ENCODE assay signal across 35 cellular contexts in genomic region chr18:56185126-56185525, GRCh38.
"Had no signal": no experiment of that assay in that cellular context is flagged by ENCODE, and none has a peak within 500 bp of the region (broad histone marks: within the 10 kb centered on the region; RNA-seq: fewer than 3 reads in every experiment).

No MANE protein-coding gene starts in this region.

- DNase-seq: Karpas-422, Kasumi-1, KBM-7, KG1, MG63, MM.1S, MV-4-11, NCI-H1048, NCI-H1092, NCI-H1092 treated with DMSO at 0.1 percent for 48 hours, NCI-H1105, NCI-H1105 treated with DMSO at 0.1 percent for 48 hours, NCI-H1417, NCI-H1417 treated with DMSO at 0.1 percent for 48 hours, NCI-H1436, NCI-H1436 treated with DMSO at 0.1 percent for 48 hours, NCI-H146, NCI-H1694, NCI-H1694 treated with DMSO at 0.1 percent for 48 hours, NCI-H187, NCI-H187 treated with DMSO at 0.1 percent for 48 hours, NCI-H1930, NCI-H2029, NCI-H2029 treated with DMSO at 0.1 percent for 48 hours, NCI-H2081, NCI-H2081 treated with DMSO at 0.1 percent for 48 hours, NCI-H2107, NCI-H2171, NCI-H2171 treated with DMSO at 0.1 percent for 48 hours, NCI-H2227 treated with DMSO at 0.1 percent for 48 hours, NCI-H226, NCI-H345, NCI-H446, NCI-H446 treated with DMSO at 0.1 percent for 48 hours, NCI-H510A had no signal
